In genomic region chrX:13164611-13165010, GRCh38 we compare ENCODE assay signal across 11 cellular contexts.
DNase-seq lines count a peak whose midpoint lies in the region; ATAC-seq and TF ChIP-seq lines count a peak whose summit lies in the region.
"Had no signal": no experiment of that assay in that cellular context is flagged by ENCODE, and none has a peak within 500 bp of the region (broad histone marks: within the 10 kb centered on the region; RNA-seq: fewer than 3 reads in every experiment).

No MANE protein-coding gene starts in this region.

- no peaks in the 10 kb centered on the region for H3K9me3 ChIP-seq in left ventricle myocardium inferior (replicated peaks)
- no peaks in the 10 kb centered on the region for H3K9me3 ChIP-seq in esophagus muscularis mucosa
- H3K9me3 ChIP-seq in muscle layer of duodenum (ENCODE audit: control insufficient read depth in 1 of 2, low read length in 2 of 2), result no peaks in the 10 kb centered on the region
- H3K9me3 ChIP-seq in sigmoid colon, result no peaks in the 10 kb centered on the region

- no peaks in the 10 kb centered on the region for H3K36me3 ChIP-seq in left ventricle myocardium inferior
- no peaks in the 10 kb centered on the region for H3K36me3 ChIP-seq in esophagus muscularis mucosa
- no peaks in the 10 kb centered on the region for H3K36me3 ChIP-seq in muscle layer of duodenum (ENCODE audit: control insufficient read depth in 1 of 2, insufficient read depth in 2 of 2, low read length in 2 of 2)
- H3K36me3 ChIP-seq in sigmoid colon, result no peaks in the 10 kb centered on the region

- WGBS in esophagus muscularis mucosa, result 49% methylated on average over 7 of the region's 7 CpGs
- 53 to 65% methylated on average over 7 of the region's 7 CpGs for WGBS in sigmoid colon, 2 donors

- TF ChIP-seq EP300 in esophagus muscularis mucosa (IDR thresholded peaks at IDR 0.05) (no peak), sigmoid colon (IDR thresholded peaks at IDR 0.05) (no peak)

- no peak for DNase-seq in left ventricle myocardium inferior
- no peak for DNase-seq in left cardiac atrium
- DNase-seq in esophagus muscularis mucosa (ENCODE audit: extremely low spot score), result no peak
- DNase-seq in sigmoid colon, result no peak
- DNase-seq in effector CD8-positive, alpha-beta T cell (lab: John Stamatoyannopoulos, UW), result no peak
- no peak for DNase-seq in erythroblast (lab: John Stamatoyannopoulos, UW)
- DNase-seq: activated naive CD4-positive, alpha-beta T cell treated with anti-CD3 and anti-CD28 coated beads, Interleukin-2, amount 50 U/mL, for 16 hours; NCI-H2171 treated with DMSO at 0.1 percent for 48 hours had no signal

- H3K4me1 ChIP-seq in left ventricle myocardium inferior (peaks cover 49% of the 10 kb centered on the region), esophagus muscularis mucosa (peaks cover 29 to 52% (median 42%) of the 10 kb centered on the region in 4 donors), muscle layer of duodenum (ENCODE audit: control insufficient read depth in 1 of 2, insufficient read depth in 2 of 2, low read length in 2 of 2) (peaks cover 4 to 9% of the 10 kb centered on the region in 2 donors), sigmoid colon (peaks cover 0 to 14% (median 5%) of the 10 kb centered on the region in 4 donors)

- intact Hi-C loops in left ventricle myocardium inferior (cut with micrococcal nuclease), result no loop called here
- intact Hi-C loops in left cardiac atrium (cut with DNase I), result no loop called here
- intact Hi-C loops in esophagus muscularis mucosa (cut with DNase I), result no loop called here
- intact Hi-C loops in sigmoid colon (cut with DNase I), result no loop called here

- ATAC-seq in left cardiac atrium (no peak), GM21529 (IDR thresholded peaks at IDR 0.05; ENCODE audit: unreplicated experiment) (no peak)

- TF ChIP-seq CTCF in left ventricle myocardium inferior (IDR thresholded peaks at IDR 0.05; ENCODE audit: borderline replicate concordance) (no peak), esophagus muscularis mucosa (IDR thresholded peaks at IDR 0.05) (no peak), sigmoid colon (IDR thresholded peaks at IDR 0.05) (no peak)

- H3K4me3 ChIP-seq in left ventricle myocardium inferior (no peak overlapping the region), esophagus muscularis mucosa (no peak overlapping the region), muscle layer of duodenum (ENCODE audit: low read depth in 1 of 2, low read length in 2 of 2) (no peak overlapping the region), sigmoid colon (no peak overlapping the region)
- H3K4me3 ChIP-seq: skin epidermis had no signal

- H3K27ac ChIP-seq in left ventricle myocardium inferior (replicated peaks) (peak overlapping the region; percentile 84), esophagus muscularis mucosa (replicated peaks in 1 of 4) (peak overlapping the region; percentile 15 to 53 (median 42)), muscle layer of duodenum (ENCODE audit: low read length) (peak overlapping the region; percentile 58), sigmoid colon (peak overlapping the region in 2 of 4 donors; percentile 23 to 58)

- TF ChIP-seq POLR2A in esophagus muscularis mucosa (IDR thresholded peaks at IDR 0.05; ENCODE audit: low read depth), result no peak
- no peak for TF ChIP-seq POLR2A in sigmoid colon (IDR thresholded peaks at IDR 0.05)
- TF ChIP-seq POLR2A in erythroblast (IDR thresholded peaks at IDR 0.05; ENCODE audit: low read length), result no peak

- H3K27me3 ChIP-seq in left ventricle myocardium inferior (ENCODE audit: low read depth), result no peaks in the 10 kb centered on the region
- H3K27me3 ChIP-seq in esophagus muscularis mucosa, result no peaks in the 10 kb centered on the region
- H3K27me3 ChIP-seq in muscle layer of duodenum (ENCODE audit: low read depth, low read length), result no peaks in the 10 kb centered on the region
- H3K27me3 ChIP-seq in sigmoid colon, result no peaks in the 10 kb centered on the region
